In the genomic region with DNA sequence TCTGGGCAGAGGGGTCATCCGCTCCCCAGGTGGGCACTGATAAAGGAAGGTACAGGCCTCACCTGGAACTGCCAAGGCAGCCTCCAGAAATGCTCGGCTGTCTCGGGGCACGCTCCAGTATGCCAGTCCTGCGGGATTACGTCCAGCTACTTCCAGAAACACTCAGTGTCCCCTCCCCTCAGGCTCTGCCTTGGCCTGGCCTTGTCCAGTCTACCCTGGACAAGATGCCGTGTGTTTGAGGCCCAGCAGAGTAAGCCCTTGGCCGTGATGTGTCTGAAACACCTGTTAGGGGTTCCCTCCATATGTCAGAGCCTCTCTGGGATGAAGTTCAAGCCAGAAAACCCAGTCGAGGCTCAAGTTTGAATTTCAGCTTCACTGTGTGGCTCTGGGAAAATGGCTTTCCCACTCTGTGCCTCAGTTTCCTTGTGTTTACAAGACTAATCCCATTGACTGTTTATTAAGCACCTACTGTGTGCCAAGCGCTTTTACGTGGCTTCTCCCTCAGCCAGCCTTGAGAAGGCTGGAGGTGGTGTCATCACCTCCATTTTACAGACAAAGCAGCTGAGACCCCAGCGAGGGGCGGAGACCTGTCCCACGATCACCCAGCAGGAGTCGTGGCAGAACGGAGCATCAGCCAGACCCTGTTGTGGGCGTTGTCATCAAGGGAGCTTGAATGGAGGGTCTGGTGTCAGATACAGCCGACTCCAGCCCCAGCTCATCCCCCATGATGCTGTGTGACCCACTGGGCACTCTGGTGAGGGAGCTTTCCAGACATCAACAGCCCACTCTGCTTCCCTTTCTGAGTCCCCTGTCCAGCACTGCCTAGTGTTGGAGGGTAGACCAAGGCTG, we compare ENCODE assay signal across 1 cellular context.
TF ChIP-seq lines count a peak whose summit lies in the region.

No MANE protein-coding gene starts in this region.

TF ChIP-seq in HepG2, 621 proteins besides CTCF, POLR2A, EP300 and RAD21:
- no peak for TF ChIP-seq ZNF737 (CRISPR knock-in tag; IDR thresholded peaks at IDR 0.05; ENCODE audit: borderline replicate concordance)
- peak; percentile 81; the same call in 1 of the 2 replicates for TF ChIP-seq ZNF768 (CRISPR knock-in tag; IDR thresholded peaks at IDR 0.05)
- no peak for TF ChIP-seq CBFB (CRISPR knock-in tag; IDR thresholded peaks at IDR 0.05)
- TF ChIP-seq, protein P1, sequence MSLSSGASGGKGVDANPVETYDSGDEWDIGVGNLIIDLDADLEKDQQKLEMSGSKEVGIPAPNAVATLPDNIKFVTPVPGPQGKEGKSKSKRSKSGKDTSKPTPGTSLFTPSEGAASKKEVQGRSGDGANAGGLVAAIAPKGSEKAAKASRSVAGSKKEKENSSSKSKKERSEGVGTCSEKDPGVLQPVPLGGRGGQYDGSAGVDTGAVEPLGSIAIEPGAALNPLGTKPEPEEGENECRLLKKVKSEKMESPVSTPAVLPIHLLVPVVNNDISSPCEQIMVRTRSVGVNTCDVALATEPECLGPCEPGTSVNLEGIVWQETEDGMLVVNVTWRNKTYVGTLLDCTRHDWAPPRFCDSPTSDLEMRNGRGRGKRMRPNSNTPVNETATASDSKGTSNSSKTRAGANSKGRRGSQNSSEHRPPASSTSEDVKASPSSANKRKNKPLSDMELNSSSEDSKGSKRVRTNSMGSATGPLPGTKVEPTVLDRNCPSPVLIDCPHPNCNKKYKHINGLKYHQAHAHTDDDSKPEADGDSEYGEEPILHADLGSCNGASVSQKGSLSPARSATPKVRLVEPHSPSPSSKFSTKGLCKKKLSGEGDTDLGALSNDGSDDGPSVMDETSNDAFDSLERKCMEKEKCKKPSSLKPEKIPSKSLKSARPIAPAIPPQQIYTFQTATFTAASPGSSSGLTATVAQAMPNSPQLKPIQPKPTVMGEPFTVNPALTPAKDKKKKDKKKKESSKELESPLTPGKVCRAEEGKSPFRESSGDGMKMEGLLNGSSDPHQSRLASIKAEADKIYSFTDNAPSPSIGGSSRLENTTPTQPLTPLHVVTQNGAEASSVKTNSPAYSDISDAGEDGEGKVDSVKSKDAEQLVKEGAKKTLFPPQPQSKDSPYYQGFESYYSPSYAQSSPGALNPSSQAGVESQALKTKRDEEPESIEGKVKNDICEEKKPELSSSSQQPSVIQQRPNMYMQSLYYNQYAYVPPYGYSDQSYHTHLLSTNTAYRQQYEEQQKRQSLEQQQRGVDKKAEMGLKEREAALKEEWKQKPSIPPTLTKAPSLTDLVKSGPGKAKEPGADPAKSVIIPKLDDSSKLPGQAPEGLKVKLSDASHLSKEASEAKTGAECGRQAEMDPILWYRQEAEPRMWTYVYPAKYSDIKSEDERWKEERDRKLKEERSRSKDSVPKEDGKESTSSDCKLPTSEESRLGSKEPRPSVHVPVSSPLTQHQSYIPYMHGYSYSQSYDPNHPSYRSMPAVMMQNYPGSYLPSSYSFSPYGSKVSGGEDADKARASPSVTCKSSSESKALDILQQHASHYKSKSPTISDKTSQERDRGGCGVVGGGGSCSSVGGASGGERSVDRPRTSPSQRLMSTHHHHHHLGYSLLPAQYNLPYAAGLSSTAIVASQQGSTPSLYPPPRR (CRISPR knock-in tag; IDR thresholded peaks at IDR 0.05; ENCODE audit: borderline replicate concordance): no peak
- no peak for TF ChIP-seq RAD51 (IDR thresholded peaks at IDR 0.05; ENCODE audit: borderline replicate concordance)
- TF ChIP-seq SP4 (CRISPR knock-in tag; IDR thresholded peaks at IDR 0.05): peak; percentile 61; the same call in 1 of the 2 replicates
- TF ChIP-seq, protein P2, sequence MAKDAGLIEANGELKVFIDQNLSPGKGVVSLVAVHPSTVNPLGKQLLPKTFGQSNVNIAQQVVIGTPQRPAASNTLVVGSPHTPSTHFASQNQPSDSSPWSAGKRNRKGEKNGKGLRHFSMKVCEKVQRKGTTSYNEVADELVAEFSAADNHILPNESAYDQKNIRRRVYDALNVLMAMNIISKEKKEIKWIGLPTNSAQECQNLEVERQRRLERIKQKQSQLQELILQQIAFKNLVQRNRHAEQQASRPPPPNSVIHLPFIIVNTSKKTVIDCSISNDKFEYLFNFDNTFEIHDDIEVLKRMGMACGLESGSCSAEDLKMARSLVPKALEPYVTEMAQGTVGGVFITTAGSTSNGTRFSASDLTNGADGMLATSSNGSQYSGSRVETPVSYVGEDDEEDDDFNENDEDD (CRISPR knock-in tag; IDR thresholded peaks at IDR 0.05; ENCODE audit: borderline replicate concordance): no peak
- 0 out of 2 replicates have a peak, but pooled peaks have one; percentile 28 for TF ChIP-seq HES4 (CRISPR knock-in tag; IDR thresholded peaks at IDR 0.05; ENCODE audit: borderline replicate concordance)
- TF ChIP-seq ZKSCAN1 (IDR thresholded peaks at IDR 0.05; ENCODE audit: low read length): peak; percentile 25; the same call in 1 of the 2 replicates
- TF ChIP-seq KDM4B (CRISPR knock-in tag; IDR thresholded peaks at IDR 0.05): no peak
- no peak; the same call in 1 of the 2 replicates for TF ChIP-seq ZFY (CRISPR knock-in tag; IDR thresholded peaks at IDR 0.05)
- TF ChIP-seq TEAD3 (CRISPR knock-in tag; optimal IDR thresholded peaks at IDR 0.05; ENCODE audit: borderline replicate concordance): no peak
- no peak for TF ChIP-seq ZNF766 (CRISPR knock-in tag; IDR thresholded peaks at IDR 0.05; ENCODE audit: borderline replicate concordance)
- no peak for TF ChIP-seq ZNF501 (CRISPR knock-in tag; IDR thresholded peaks at IDR 0.05)
- no peak for TF ChIP-seq MAFG (CRISPR knock-in tag; IDR thresholded peaks at IDR 0.05)
- TF ChIP-seq MEF2D (CRISPR knock-in tag; IDR thresholded peaks at IDR 0.05): no peak
- 0 out of 2 replicates have a peak, but pooled peaks have one; percentile 26 for TF ChIP-seq FLYWCH1 (CRISPR knock-in tag; IDR thresholded peaks at IDR 0.05)
- TF ChIP-seq, protein P3, sequence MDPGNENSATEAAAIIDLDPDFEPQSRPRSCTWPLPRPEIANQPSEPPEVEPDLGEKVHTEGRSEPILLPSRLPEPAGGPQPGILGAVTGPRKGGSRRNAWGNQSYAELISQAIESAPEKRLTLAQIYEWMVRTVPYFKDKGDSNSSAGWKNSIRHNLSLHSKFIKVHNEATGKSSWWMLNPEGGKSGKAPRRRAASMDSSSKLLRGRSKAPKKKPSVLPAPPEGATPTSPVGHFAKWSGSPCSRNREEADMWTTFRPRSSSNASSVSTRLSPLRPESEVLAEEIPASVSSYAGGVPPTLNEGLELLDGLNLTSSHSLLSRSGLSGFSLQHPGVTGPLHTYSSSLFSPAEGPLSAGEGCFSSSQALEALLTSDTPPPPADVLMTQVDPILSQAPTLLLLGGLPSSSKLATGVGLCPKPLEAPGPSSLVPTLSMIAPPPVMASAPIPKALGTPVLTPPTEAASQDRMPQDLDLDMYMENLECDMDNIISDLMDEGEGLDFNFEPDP (CRISPR knock-in tag; conservative IDR thresholded peaks at IDR 0.05): no peak
- no peak for TF ChIP-seq CREB1 (IDR thresholded peaks at IDR 0.05)
- TF ChIP-seq CREB1 (CRISPR knock-in tag; IDR thresholded peaks at IDR 0.05): 0 out of 2 replicates have a peak, but pooled peaks have one; percentile 7
- no peak for TF ChIP-seq KLF13 (CRISPR knock-in tag; IDR thresholded peaks at IDR 0.05)
- 0 out of 2 replicates have a peak, but pooled peaks have one; percentile 2 for TF ChIP-seq POLR2G (IDR thresholded peaks at IDR 0.05; ENCODE audit: low read depth, low read length)
- TF ChIP-seq ZNF12 (CRISPR knock-in tag; IDR thresholded peaks at IDR 0.05): no peak
- TF ChIP-seq PHF21A (CRISPR knock-in tag; IDR thresholded peaks at IDR 0.05): no peak
- no peak for TF ChIP-seq ZFP36 (IDR thresholded peaks at IDR 0.05; ENCODE audit: borderline replicate concordance, low read depth, low read length, partially characterized antibody)
- no peak; the same call in 1 of the 2 replicates for TF ChIP-seq SAFB2 (CRISPR knock-in tag; IDR thresholded peaks at IDR 0.05; ENCODE audit: borderline replicate concordance, low read depth)
- no peak for TF ChIP-seq ZNF350 (CRISPR knock-in tag; IDR thresholded peaks at IDR 0.05; ENCODE audit: borderline replicate concordance, low read depth)
- TF ChIP-seq ZNF724P (CRISPR knock-in tag; IDR thresholded peaks at IDR 0.05; ENCODE audit: borderline replicate concordance): no peak
